ENCODE assay signal across 11 cellular contexts in genomic region chr19:17078038-17078919, GRCh38. TPM values are rescaled to one million over a fixed set of nuclear protein-coding genes. Genes with fewer than 3 reads are reported as not detected.
A peak's percentile ranks its signal among the peaks of the same experiment; 100 is the strongest.
DNase-seq lines count a peak whose midpoint lies in the region; ATAC-seq, FAIRE-seq and TF ChIP-seq lines count a peak whose summit lies in the region.
"Had no signal": no experiment of that assay in that cellular context is flagged by ENCODE, and none has a peak within 500 bp of the region (broad histone marks: within the 10 kb centered on the region; RNA-seq: fewer than 3 reads in every experiment).

No MANE protein-coding gene starts in this region.

- H3K27me3 ChIP-seq in right cardiac atrium (ENCODE audit: control insufficient read depth, insufficient read depth) = no peaks in the 10 kb centered on the region
- no peaks in the 10 kb centered on the region for H3K27me3 ChIP-seq in astrocyte (ENCODE audit: insufficient read depth, low read length)
- no peaks in the 10 kb centered on the region for H3K27me3 ChIP-seq in muscle layer of colon (ENCODE audit: control insufficient read depth in 1 of 2, insufficient read depth in 2 of 2, low read length in 2 of 2)

- H3K9me3 ChIP-seq in right cardiac atrium (ENCODE audit: control insufficient read depth, low read length) = no peaks in the 10 kb centered on the region
- no peaks in the 10 kb centered on the region for H3K9me3 ChIP-seq in astrocyte (ENCODE audit: insufficient read depth, low read depth, low read length)
- H3K9me3 ChIP-seq in muscle layer of colon (ENCODE audit: low read length) = no peaks in the 10 kb centered on the region

- peaks cover 7% of the 10 kb centered on the region for H3K36me3 ChIP-seq in astrocyte (ENCODE audit: insufficient read depth, low read length)
- no peaks in the 10 kb centered on the region for H3K36me3 ChIP-seq in muscle layer of colon (ENCODE audit: insufficient read depth, low read length)

- peak in 2 of 3 donors; percentile 51 to 57 for DNase-seq in right cardiac atrium
- no peak for DNase-seq in cardiac septum (ENCODE audit: low spot score)
- DNase-seq in astrocyte (ENCODE audit: low read depth) = no peak
- DNase-seq in NCI-H526 treated with DMSO at 0.1 percent for 48 hours (lab: John Stamatoyannopoulos, UW) = no peak
- DNase-seq in iPS-NIHi11 (ENCODE audit: low spot score) = no peak
- DNase-seq in hippocampal formation (lab: John Stamatoyannopoulos, UW) = no peak
- no peak for DNase-seq in GM19239 (ENCODE audit: insufficient read length, low spot score)
- DNase-seq: amniotic stem cell, DMS 273 treated with DMSO at 0.1 percent for 48 hours had no signal

- no peak overlapping the region for H2AFZ ChIP-seq in astrocyte (ENCODE audit: low read depth, low read length)

- peaks cover 49% of the 10 kb centered on the region for H4K20me1 ChIP-seq in astrocyte (ENCODE audit: insufficient read depth, low read length)

- peak overlapping the region; percentile 97 for H3K4me3 Mint-ChIP-seq in astrocyte (ENCODE audit: unreplicated experiment)

- 75% methylated on average over 18 of the region's 18 CpGs for WGBS in right cardiac atrium

- H3K27ac ChIP-seq in right cardiac atrium (ENCODE audit: low read length) (no peak overlapping the region), astrocyte (ENCODE audit: low read depth, low read length) (peak overlapping the region; percentile 99), muscle layer of colon (ENCODE audit: low read depth, low read length) (peak overlapping the region; percentile 12)

- H3K4me3 ChIP-seq in right cardiac atrium (ENCODE audit: low read length) (no peak overlapping the region), astrocyte (ENCODE audit: insufficient read depth, low read depth, low read length) (peak overlapping the region; percentile 13), muscle layer of colon (ENCODE audit: low read depth in 1 of 2, low read length in 2 of 2) (no peak overlapping the region)

- H3K27ac Mint-ChIP-seq in astrocyte (ENCODE audit: unreplicated experiment) = peak overlapping the region; percentile 96

- peak overlapping the region; percentile 98 for H3K9ac ChIP-seq in astrocyte (ENCODE audit: low read length)
- H3K9ac ChIP-seq in muscle layer of colon (ENCODE audit: low read length) = no peak overlapping the region

- peaks cover 15% of the 10 kb centered on the region for H3K4me1 ChIP-seq in right cardiac atrium (ENCODE audit: control insufficient read depth, insufficient read depth, low read length)
- H3K4me1 ChIP-seq in astrocyte (ENCODE audit: insufficient read depth, low read length) = peaks cover 45% of the 10 kb centered on the region
- peaks cover 55% of the 10 kb centered on the region for H3K4me1 ChIP-seq in muscle layer of colon (ENCODE audit: insufficient read depth, low read length)

- no peak for FAIRE-seq in astrocyte (lab: Jason Lieb, UNC)
- FAIRE-seq in GM19239 (lab: Jason Lieb, UNC) = no peak

- TF ChIP-seq CTCF in astrocyte (IDR thresholded peaks at IDR 0.05; ENCODE audit: insufficient read depth, low read depth, low read length) = no peak

- ATAC-seq in right cardiac atrium = no peak

- H3K27me3 Mint-ChIP-seq in astrocyte (ENCODE audit: low read depth, unreplicated experiment) = no peaks in the 10 kb centered on the region

- H3K9me3 Mint-ChIP-seq in astrocyte (ENCODE audit: unreplicated experiment) = no peaks in the 10 kb centered on the region

- H3K79me2 ChIP-seq in astrocyte (ENCODE audit: insufficient read depth, low read length) = peaks cover 89% of the 10 kb centered on the region

- H3K4me2 ChIP-seq in astrocyte (ENCODE audit: low read length) = peak overlapping the region; percentile 94

- peaks cover 40% of the 10 kb centered on the region for H3K4me1 Mint-ChIP-seq in astrocyte (ENCODE audit: low read depth, unreplicated experiment)

- H3K36me3 Mint-ChIP-seq in astrocyte (ENCODE audit: low read depth, unreplicated experiment) = peaks cover 9% of the 10 kb centered on the region

- intact Hi-C loops in right cardiac atrium (cut with DNase I) = loop anchor here (5.0 to 10.0 kb wide), 4 partner anchors 54 to 67 kb away; no protein-coding TSS in a partner anchor
- intact Hi-C loops in cardiac septum (cut with DNase I) = loop anchor here (5.0 kb wide), 1 partner anchor 149 kb away; the partner anchor contains the start of gene OCEL1

RNA-seq across cellular contexts. Expression of gene MYO9B, which starts 2.7 kb away (rescaled TPM):
- 10 to 100 TPM; 31.5 to 42.1 (median 36.6) TPM for total RNA-seq in right cardiac atrium
- polyA plus RNA-seq in right cardiac atrium = 30.0 TPM
- 35.6 TPM for total RNA-seq in cardiac septum
- total RNA-seq in astrocyte = 117 and 123 TPM in 2 replicates

RNA-seq across cellular contexts. Expression of gene HAUS8, which starts 3.0 kb away (rescaled TPM):
- total RNA-seq in right cardiac atrium (1 to 10 TPM; 3.3 to 6.1 (median 5.6) TPM), cardiac septum (2.6 TPM), astrocyte (5.6 and 7.6 TPM in 2 replicates)
- 4.7 TPM for polyA plus RNA-seq in right cardiac atrium

RNA-seq across cellular contexts. Expression of gene CPAMD8, which starts 51.7 kb away (rescaled TPM):
- 10 to 100 TPM in 1 of 4 donors, 1 to 10 TPM in 3; 2.4 to 11.8 (median 8.0) TPM for total RNA-seq in right cardiac atrium
- polyA plus RNA-seq in right cardiac atrium = 19.7 TPM
- 7.1 TPM for total RNA-seq in cardiac septum
- total RNA-seq in astrocyte = 1.4 and 1.9 TPM in 2 replicates
- total RNA-seq: HT1080 had no signal

Comparison
In these comparisons a context has a peak if more than half of its experiments do, and no peak if none do; other contexts are left out.
1. DNase-seq: peak in right cardiac atrium (2 of 3); none in cardiac septum (single experiment), astrocyte (single experiment), NCI-H526 treated with DMSO at 0.1 percent for 48 hours (single experiment), iPS-NIHi11 (single experiment), hippocampal formation (0 of 2) and GM19239 (single experiment).